ENCODE assay signal across 10 cellular contexts in genomic region chr21:45386728-45387371, GRCh38. TPM values are rescaled to one million over a fixed set of nuclear protein-coding genes. Genes with fewer than 3 reads are reported as not detected.
DNase-seq lines count a peak whose midpoint lies in the region; ATAC-seq, FAIRE-seq and TF ChIP-seq lines count a peak whose summit lies in the region.
"Had no signal": no experiment of that assay in that cellular context is flagged by ENCODE, and none has a peak within 500 bp of the region (broad histone marks: within the 10 kb centered on the region; RNA-seq: fewer than 3 reads in every experiment).

No MANE protein-coding gene starts in this region.

- H3K27ac Mint-ChIP-seq in brain: peak overlapping the region in 3 of 5 experiments; percentile 11 to 54 (median 46)

- H3K9me3 Mint-ChIP-seq in brain: peaks cover 0 to 5% (median 0%) of the 10 kb centered on the region in 5 experiments

- H3K4me1 ChIP-seq in tibial artery: peaks cover 0 to 26% (median 14%) of the 10 kb centered on the region in 4 donors

- no peak for ATAC-seq in HG02884 (IDR thresholded peaks at IDR 0.05; ENCODE audit: unreplicated experiment)

- TF ChIP-seq CTCF in brain (conservative IDR thresholded peaks at IDR 0.05): peak in 1 of 2 experiments; percentile 23
- TF ChIP-seq CTCF in kidney epithelial cell (IDR thresholded peaks at IDR 0.05; ENCODE audit: insufficient read depth, low read length, poor library complexity, severe bottlenecking): peak; percentile 38
- TF ChIP-seq CTCF in tibial artery (IDR thresholded peaks at IDR 0.05): peak; percentile 31 to 36

- no peaks in the 10 kb centered on the region for H3K36me3 Mint-ChIP-seq in brain

- peak; percentile 72 for FAIRE-seq in HTR-8/SVneo (lab: Jason Lieb, UNC)
- FAIRE-seq: colon had no signal

- no peaks in the 10 kb centered on the region for H3K36me3 ChIP-seq in kidney epithelial cell (ENCODE audit: control insufficient read depth, insufficient read depth, low read length)
- no peaks in the 10 kb centered on the region for H3K36me3 ChIP-seq in tibial artery

- DNase-seq in HTR-8/SVneo (ENCODE audit: insufficient read length, low spot score) (peak; percentile 71), kidney epithelial cell (ENCODE audit: low read depth) (no peak), tibial artery (peak; percentile 73 to 82), pons (ENCODE audit: low spot score) (no peak)
- DNase-seq in effector CD8-positive, alpha-beta T cell (lab: John Stamatoyannopoulos, UW): no peak
- DNase-seq: SHP77 treated with DMSO at 0.1 percent for 48 hours; stimulated activated CD4-positive, alpha-beta T cell treated with anti-CD3 and anti-CD28 coated beads, Interleukin-4, amount 100 ng/mL, for 4 hours had no signal

- H3K4me3 Mint-ChIP-seq in brain: peak overlapping the region in 1 of 5 experiments; percentile 12

- no peaks in the 10 kb centered on the region for H3K9me3 ChIP-seq in tibial artery

- peak overlapping the region; percentile 29 to 52 for H3K27ac ChIP-seq in tibial artery

- no peak overlapping the region for H3K4me3 ChIP-seq in kidney epithelial cell (ENCODE audit: low read depth, low read length)
- no peak overlapping the region for H3K4me3 ChIP-seq in tibial artery

- H3K27me3 ChIP-seq in kidney epithelial cell (ENCODE audit: control insufficient read depth, insufficient read depth, low read length) (peaks cover 4% of the 10 kb centered on the region), tibial artery (no peaks in the 10 kb centered on the region)

- intact Hi-C loops in tibial artery (cut with DNase I; ENCODE audit: low total_unique reads): loop anchor here (5.0 kb wide), 1 partner anchor 45 kb away; no protein-coding TSS in a partner anchor

- peaks cover 14% of the 10 kb centered on the region for H3K4me1 Mint-ChIP-seq in brain

- H3K27me3 Mint-ChIP-seq in brain: peaks cover 8% of the 10 kb centered on the region

RNA-seq across cellular contexts. Expression of gene COL18A1, which starts 18.1 kb away (rescaled TPM):
- 31.5 TPM for polyA plus RNA-seq in brain (ENCODE audit: insufficient read depth, low read depth, low replicate concordance)
- 808 and 952 TPM in 2 replicates for total RNA-seq in kidney epithelial cell

Comparison
In these comparisons a context has a peak if more than half of its experiments do, and no peak if none do; other contexts are left out.
1. DNase-seq: peak in HTR-8/SVneo (single experiment) and tibial artery (2 of 2); none in kidney epithelial cell (single experiment), effector CD8-positive, alpha-beta T cell (single experiment) and pons (single experiment).